ENCODE assay signal across 11 cellular contexts in the genomic region with DNA sequence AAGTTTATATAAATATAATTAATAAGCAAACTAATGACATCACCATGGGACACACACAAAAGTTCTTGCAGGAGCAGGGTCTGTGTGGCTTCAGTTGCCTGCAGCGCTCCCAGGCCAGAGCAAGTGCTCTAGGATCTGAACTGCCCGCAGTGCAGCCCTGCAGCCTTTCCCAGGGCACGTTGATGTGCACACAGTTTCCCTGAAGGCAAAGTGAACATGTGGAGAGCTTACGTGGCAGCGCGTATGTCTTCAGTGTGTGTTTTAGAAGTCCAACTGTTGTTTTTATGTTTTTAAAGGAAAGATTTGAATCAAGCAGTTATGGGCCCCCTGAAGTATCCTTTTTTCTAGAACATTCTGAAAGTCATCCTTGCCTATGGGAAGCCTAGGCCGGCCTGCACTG. TPM values are rescaled to one million over a fixed set of nuclear protein-coding genes. Genes with fewer than 3 reads are reported as not detected.
DNase-seq lines count a peak whose midpoint lies in the region; ATAC-seq and TF ChIP-seq lines count a peak whose summit lies in the region.
"Had no signal": no experiment of that assay in that cellular context is flagged by ENCODE, and none has a peak within 500 bp of the region (broad histone marks: within the 10 kb centered on the region; RNA-seq: fewer than 3 reads in every experiment).

No MANE protein-coding gene starts in this region.

- H3K27ac ChIP-seq in stomach, result peak overlapping the region in 3 of 5 donors; percentile 45 to 77 (median 73)

- H3K27ac Mint-ChIP-seq in activated naive CD4-positive, alpha-beta T cell treated with anti-CD3 and anti-CD28 coated beads for 36 hours, result no peak overlapping the region
- peak overlapping the region; percentile 24 for H3K27ac Mint-ChIP-seq in activated T-helper 2 cell treated with anti-CD3 and anti-CD28 coated beads, Interferon-gamma antibody, Interleukin-2, Interleukin-4, amounts not matched to agents 10 μg/mL and 5 μg/mL and 100 μg/mL, durations not matched to agents 14 hours and 24 hours and 36 hours
- peak overlapping the region; percentile 62 for H3K27ac Mint-ChIP-seq in memory B cell

- no peaks in the 10 kb centered on the region for H3K27me3 Mint-ChIP-seq in activated naive CD4-positive, alpha-beta T cell treated with anti-CD3 and anti-CD28 coated beads for 36 hours (ENCODE audit: low read depth)
- peaks cover 11% of the 10 kb centered on the region for H3K27me3 Mint-ChIP-seq in activated T-helper 2 cell treated with anti-CD3 and anti-CD28 coated beads, Interferon-gamma antibody, Interleukin-2, Interleukin-4, amounts not matched to agents 10 μg/mL and 5 μg/mL and 100 μg/mL, durations not matched to agents 14 hours and 24 hours and 36 hours (ENCODE audit: low read depth)
- H3K27me3 Mint-ChIP-seq in memory B cell, result no peaks in the 10 kb centered on the region

- no peaks in the 10 kb centered on the region for H3K9me3 ChIP-seq in stomach

- no peak overlapping the region for H3K4me3 ChIP-seq in stomach

- H3K36me3 Mint-ChIP-seq in activated naive CD4-positive, alpha-beta T cell treated with anti-CD3 and anti-CD28 coated beads for 36 hours (ENCODE audit: low read depth), result no peaks in the 10 kb centered on the region
- H3K36me3 Mint-ChIP-seq in activated T-helper 2 cell treated with anti-CD3 and anti-CD28 coated beads, Interferon-gamma antibody, Interleukin-2, Interleukin-4, amounts not matched to agents 10 μg/mL and 5 μg/mL and 100 μg/mL, durations not matched to agents 14 hours and 24 hours and 36 hours (ENCODE audit: low read depth), result peaks cover 36% of the 10 kb centered on the region
- H3K36me3 Mint-ChIP-seq in memory B cell, result peaks cover 11% of the 10 kb centered on the region

- DNase-seq in activated naive CD4-positive, alpha-beta T cell treated with anti-CD3 and anti-CD28 coated beads for 36 hours, result no peak
- DNase-seq in activated naive CD4-positive, alpha-beta T cell treated with Interleukin-2 at 50 U/mL for 16 hours, result no peak
- no peak for DNase-seq in activated T-helper 2 cell treated with anti-CD3 and anti-CD28 coated beads, Interferon-gamma antibody, Interleukin-2, Interleukin-4, amounts not matched to agents 10 μg/mL and 5 μg/mL and 100 μg/mL, durations not matched to agents 14 hours and 24 hours and 36 hours (ENCODE audit: low spot score)
- DNase-seq in memory B cell (ENCODE audit: low spot score in 2 of 2) (no peak), stomach (no peak), G401 (ENCODE audit: low spot score) (no peak), left lobe of liver (ENCODE audit: low spot score) (no peak)
- DNase-seq: effector CD8-positive, alpha-beta T cell; NCI-H2171 treated with DMSO at 0.1 percent for 48 hours; stimulated activated naive CD4-positive, alpha-beta T cell had no signal

- intact Hi-C loops in activated naive CD4-positive, alpha-beta T cell treated with anti-CD3 and anti-CD28 coated beads for 36 hours (cut with micrococcal nuclease), result no loop called here
- intact Hi-C loops in activated T-helper 2 cell treated with anti-CD3 and anti-CD28 coated beads, Interferon-gamma antibody, Interleukin-2, Interleukin-4, amounts not matched to agents 10 μg/mL and 5 μg/mL and 100 μg/mL, durations not matched to agents 14 hours and 24 hours and 36 hours (cut with micrococcal nuclease), result no loop called here
- intact Hi-C loops in stomach (cut with DNase I; ENCODE audit: low total_unique reads), result no loop called here

- 81 to 90% (median 88%) methylated on average over 7 of the region's 7 CpGs for WGBS in stomach, 5 donors

- CTCF ChIA-PET in activated naive CD4-positive, alpha-beta T cell treated with anti-CD3 and anti-CD28 coated beads for 36 hours (lab: Charles Lee), result interaction anchor here (0.7 to 1.7 kb wide), 4 partner anchors 21 to 130 kb away, joined by 3 to 4 read pairs (median 4); a partner anchor contains a TSS

- peaks cover 34 to 44% (median 44%) of the 10 kb centered on the region in 4 donors for H3K36me3 ChIP-seq in stomach

- H3K4me3 Mint-ChIP-seq in activated naive CD4-positive, alpha-beta T cell treated with anti-CD3 and anti-CD28 coated beads for 36 hours, result peak overlapping the region; percentile 38
- peak overlapping the region; percentile 57 for H3K4me3 Mint-ChIP-seq in activated T-helper 2 cell treated with anti-CD3 and anti-CD28 coated beads, Interferon-gamma antibody, Interleukin-2, Interleukin-4, amounts not matched to agents 10 μg/mL and 5 μg/mL and 100 μg/mL, durations not matched to agents 14 hours and 24 hours and 36 hours (ENCODE audit: low read depth)
- peak overlapping the region; percentile 72 for H3K4me3 Mint-ChIP-seq in memory B cell

- ATAC-seq in memory B cell (ENCODE audit: low read depth), result no peak
- ATAC-seq in left lobe of liver, result no peak
- no peak for ATAC-seq in HG02678 (IDR thresholded peaks at IDR 0.05; ENCODE audit: unreplicated experiment)

- no peak for TF ChIP-seq EP300 in stomach (IDR thresholded peaks at IDR 0.05)

- peaks cover 11% of the 10 kb centered on the region for H3K4me1 Mint-ChIP-seq in activated naive CD4-positive, alpha-beta T cell treated with anti-CD3 and anti-CD28 coated beads for 36 hours (ENCODE audit: low read depth)
- peaks cover 14% of the 10 kb centered on the region for H3K4me1 Mint-ChIP-seq in activated T-helper 2 cell treated with anti-CD3 and anti-CD28 coated beads, Interferon-gamma antibody, Interleukin-2, Interleukin-4, amounts not matched to agents 10 μg/mL and 5 μg/mL and 100 μg/mL, durations not matched to agents 14 hours and 24 hours and 36 hours (ENCODE audit: low read depth)
- peaks cover 18% of the 10 kb centered on the region for H3K4me1 Mint-ChIP-seq in memory B cell

- in situ Hi-C loops in G401 (cut with HindIII; ENCODE audit: low sequenced_read_pairs), result loop anchor here (25.0 kb wide), 1 partner anchor 159 kb away; no protein-coding TSS in a partner anchor

- no peak for TF ChIP-seq POLR2A in stomach (IDR thresholded peaks at IDR 0.05)

- H3K27me3 ChIP-seq in stomach, result peaks cover 0 to 13% (median 0%) of the 10 kb centered on the region in 3 donors

- no peaks in the 10 kb centered on the region for H3K9me3 Mint-ChIP-seq in activated naive CD4-positive, alpha-beta T cell treated with anti-CD3 and anti-CD28 coated beads for 36 hours
- no peaks in the 10 kb centered on the region for H3K9me3 Mint-ChIP-seq in activated T-helper 2 cell treated with anti-CD3 and anti-CD28 coated beads, Interferon-gamma antibody, Interleukin-2, Interleukin-4, amounts not matched to agents 10 μg/mL and 5 μg/mL and 100 μg/mL, durations not matched to agents 14 hours and 24 hours and 36 hours
- no peaks in the 10 kb centered on the region for H3K9me3 Mint-ChIP-seq in memory B cell

- TF ChIP-seq CTCF in stomach (IDR thresholded peaks at IDR 0.05), result no peak

- H3K4me1 ChIP-seq in stomach, result peaks cover 19 to 27% (median 25%) of the 10 kb centered on the region in 4 donors

RNA-seq across cellular contexts. Expression of a gene that starts 1.2 kb away (rescaled TPM):
- under 1 TPM; 0.32 to 0.62 TPM for total RNA-seq in activated naive CD4-positive, alpha-beta T cell treated with anti-CD3 and anti-CD28 coated beads for 36 hours
- 1.3 and 1.6 TPM in 2 replicates for total RNA-seq in activated T-helper 2 cell treated with anti-CD3 and anti-CD28 coated beads, Interferon-gamma antibody, Interleukin-2, Interleukin-4, amounts not matched to agents 10 μg/mL and 5 μg/mL and 100 μg/mL, durations not matched to agents 14 hours and 24 hours and 36 hours
- 1 to 10 TPM in 1 of 5 donors, not detected in 4; 4.5 TPM for total RNA-seq in stomach
- polyA plus RNA-seq in stomach, result under 1 TPM in 2 of 3 donors, not detected in 1; 0.25 to 0.44 TPM
- 0.12 and 1.9 TPM in 2 replicates for total RNA-seq in G401 (2014; rRNA removed; shearing (Covaris generic))
- 0.43 TPM for total RNA-seq in left lobe of liver

RNA-seq across cellular contexts. Expression of a gene that starts 19.7 kb away (rescaled TPM):
- 10 to 100 TPM; 61.3 to 63.0 TPM for total RNA-seq in activated naive CD4-positive, alpha-beta T cell treated with anti-CD3 and anti-CD28 coated beads for 36 hours
- total RNA-seq in activated T-helper 2 cell treated with anti-CD3 and anti-CD28 coated beads, Interferon-gamma antibody, Interleukin-2, Interleukin-4, amounts not matched to agents 10 μg/mL and 5 μg/mL and 100 μg/mL, durations not matched to agents 14 hours and 24 hours and 36 hours, result 77.0 and 78.1 TPM in 2 replicates
- total RNA-seq in stomach (10 to 100 TPM; 14.7 to 92.8 (median 35.1) TPM), left lobe of liver (18.7 TPM)
- polyA plus RNA-seq in stomach, result 10 to 100 TPM; 14.9 to 22.6 (median 19.6) TPM
- 52.8 and 54.3 TPM in 2 replicates for total RNA-seq in G401 (2014; rRNA removed; shearing (Covaris generic))

RNA-seq across cellular contexts. Expression of a gene that starts 29.1 kb away (rescaled TPM):
- total RNA-seq in activated naive CD4-positive, alpha-beta T cell treated with anti-CD3 and anti-CD28 coated beads for 36 hours, result 10 to 100 TPM; 10.4 to 12.1 TPM
- 14.6 and 16.3 TPM in 2 replicates for total RNA-seq in activated T-helper 2 cell treated with anti-CD3 and anti-CD28 coated beads, Interferon-gamma antibody, Interleukin-2, Interleukin-4, amounts not matched to agents 10 μg/mL and 5 μg/mL and 100 μg/mL, durations not matched to agents 14 hours and 24 hours and 36 hours
- total RNA-seq in stomach (100 to 1,000 TPM in 1 of 5 donors, 1 to 10 TPM in 4; 1.2 to 101 (median 2.4) TPM), left lobe of liver (14.5 TPM)
- 1 to 10 TPM; 1.9 to 3.8 (median 3.1) TPM for polyA plus RNA-seq in stomach
- total RNA-seq in G401 (2014; rRNA removed; shearing (Covaris generic)), result 1.1 TPM in 1 of 2 replicates, not detected in the other

RNA-seq across cellular contexts. Expression of a gene that starts 33.1 kb away (rescaled TPM):
- 10 to 100 TPM; 38.2 to 40.0 TPM for total RNA-seq in activated naive CD4-positive, alpha-beta T cell treated with anti-CD3 and anti-CD28 coated beads for 36 hours
- 39.7 and 39.8 TPM in 2 replicates for total RNA-seq in activated T-helper 2 cell treated with anti-CD3 and anti-CD28 coated beads, Interferon-gamma antibody, Interleukin-2, Interleukin-4, amounts not matched to agents 10 μg/mL and 5 μg/mL and 100 μg/mL, durations not matched to agents 14 hours and 24 hours and 36 hours
- total RNA-seq in stomach (100 to 1,000 TPM in 3 of 5 donors, 10 to 100 TPM in 1, 1 to 10 TPM in 1; 9.3 to 340 (median 114) TPM), left lobe of liver (9.3 TPM)
- polyA plus RNA-seq in stomach, result 10 to 100 TPM; 11.8 to 16.3 (median 13.6) TPM
- total RNA-seq in G401 (2014; rRNA removed; shearing (Covaris generic)), result 31.1 and 40.1 TPM in 2 replicates

RNA-seq across cellular contexts. Expression of a gene that starts 38.7 kb away (rescaled TPM):
- total RNA-seq in activated naive CD4-positive, alpha-beta T cell treated with anti-CD3 and anti-CD28 coated beads for 36 hours, result 1 to 10 TPM in 1 of 2 experiments, under 1 TPM in 1; 0.57 to 1.5 TPM
- total RNA-seq in activated T-helper 2 cell treated with anti-CD3 and anti-CD28 coated beads, Interferon-gamma antibody, Interleukin-2, Interleukin-4, amounts not matched to agents 10 μg/mL and 5 μg/mL and 100 μg/mL, durations not matched to agents 14 hours and 24 hours and 36 hours, result 3.4 and 5.1 TPM in 2 replicates
- total RNA-seq in stomach (10 to 100 TPM in 2 of 5 donors, 1 to 10 TPM in 1, under 1 TPM in 1, not detected in 1; 0.89 to 18.3 (median 8.3) TPM), left lobe of liver (3.5 TPM)
- polyA plus RNA-seq in stomach, result 10 to 100 TPM; 13.8 to 22.0 (median 18.4) TPM
- total RNA-seq in G401 (2014; rRNA removed; shearing (Covaris generic)), result 4.6 TPM in 1 of 2 replicates, not detected in the other
